In the genomic region with DNA sequence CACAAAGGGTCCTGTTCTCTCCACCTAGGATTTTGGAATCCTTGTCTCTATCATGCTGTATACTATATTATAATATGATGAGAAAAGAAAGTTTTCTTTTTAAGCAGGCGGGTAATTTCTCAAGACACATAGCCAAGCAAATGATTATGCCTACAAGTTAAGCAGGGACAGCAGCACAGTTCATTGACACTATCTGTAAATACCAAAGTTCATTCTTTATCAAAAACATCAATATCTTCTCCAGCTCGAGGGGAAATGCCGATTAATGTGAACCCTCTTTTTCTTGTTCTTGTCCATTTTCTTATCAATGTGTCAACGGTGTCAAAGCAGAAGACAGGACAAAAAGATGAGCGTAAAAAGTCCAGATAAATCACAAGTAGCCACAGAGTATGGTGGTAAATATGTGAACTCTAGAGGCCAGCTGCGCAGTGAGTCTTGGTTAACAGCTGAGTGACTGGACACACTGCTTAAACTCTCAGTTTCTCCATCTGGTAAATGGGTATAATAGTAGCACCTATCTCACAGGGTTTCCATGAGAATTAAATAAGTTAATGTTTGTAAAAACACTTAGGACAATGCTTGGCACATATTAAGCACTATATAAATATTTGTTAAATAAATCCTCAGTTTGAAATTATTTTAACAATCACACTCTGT, we compare ENCODE assay signal across 16 cellular contexts. TPM values are rescaled to one million over a fixed set of nuclear protein-coding genes. Genes with fewer than 3 reads are reported as not detected.
DNase-seq lines count a peak whose midpoint lies in the region; ATAC-seq and TF ChIP-seq lines count a peak whose summit lies in the region.
"Had no signal": no experiment of that assay in that cellular context is flagged by ENCODE, and none has a peak within 500 bp of the region (broad histone marks: within the 10 kb centered on the region; RNA-seq: fewer than 3 reads in every experiment).

No MANE protein-coding gene starts in this region.

- H3K9me3 ChIP-seq in CD4-positive, alpha-beta memory T cell (ENCODE audit: control insufficient read depth in 1 of 2, low read length in 2 of 2) = no peaks in the 10 kb centered on the region
- H3K9me3 ChIP-seq in tibial artery = no peaks in the 10 kb centered on the region
- H3K9me3 ChIP-seq: heart left ventricle, prostate gland, tibial nerve had no signal

- no peaks in the 10 kb centered on the region for H3K27me3 ChIP-seq in CD4-positive, alpha-beta memory T cell (ENCODE audit: insufficient read depth, low read length)
- H3K27me3 ChIP-seq in tibial artery = no peaks in the 10 kb centered on the region
- H3K27me3 ChIP-seq: heart left ventricle, tibial nerve had no signal

- CTCF ChIA-PET in CD4-positive, alpha-beta memory T cell (lab: Charles Lee; ENCODE audit: partially characterized antibody) = no interaction called here

- peaks cover 0 to 1% of the 10 kb centered on the region in 2 donors for H3K27me3 Mint-ChIP-seq in CD4-positive, alpha-beta memory T cell
- no peaks in the 10 kb centered on the region for H3K27me3 Mint-ChIP-seq in activated naive CD8-positive, alpha-beta T cell treated with anti-CD3 and anti-CD28 coated beads, Interleukin-2, amount 10 ng/mL, durations not matched to agents 7 days and 5 days

- peaks cover 28 to 57% (median 43%) of the 10 kb centered on the region in 4 donors for H3K4me1 Mint-ChIP-seq in CD4-positive, alpha-beta memory T cell
- H3K4me1 Mint-ChIP-seq in activated naive CD8-positive, alpha-beta T cell treated with anti-CD3 and anti-CD28 coated beads, Interleukin-2, amount 10 ng/mL, durations not matched to agents 7 days and 5 days = peaks cover 40% of the 10 kb centered on the region

- peak overlapping the region; percentile 40 for H3K27ac ChIP-seq in CD4-positive, alpha-beta memory T cell (ENCODE audit: low read depth, low read length)
- H3K27ac ChIP-seq in tibial artery = no peak overlapping the region
- H3K27ac ChIP-seq: heart left ventricle, HL-60, prostate gland, tibial nerve had no signal

- peak; percentile 28 for ATAC-seq in GM18520 (IDR thresholded peaks at IDR 0.05; ENCODE audit: unreplicated experiment)
- ATAC-seq in HG03095 (IDR thresholded peaks at IDR 0.05; ENCODE audit: unreplicated experiment) = peak; percentile 51
- ATAC-seq in activated naive CD8-positive, alpha-beta T cell treated with anti-CD3 and anti-CD28 coated beads, Interleukin-2, amount 10 ng/mL, durations not matched to agents 7 days and 5 days (ENCODE audit: low read depth) = no peak
- ATAC-seq: heart left ventricle had no signal

- DNase-seq in CD4-positive, alpha-beta memory T cell = no peak
- DNase-seq in activated naive CD8-positive, alpha-beta T cell treated with anti-CD3 and anti-CD28 coated beads, Interleukin-2, amount 10 ng/mL, durations not matched to agents 7 days and 5 days = no peak
- DNase-seq in mesenteric fat pad (ENCODE audit: low spot score) (no peak), GM03348 (ENCODE audit: low spot score) (no peak), tibial artery (no peak), foreskin fibroblast (no peak)
- DNase-seq: heart left ventricle, NCI-H2171, T1000 had no signal

- peak overlapping the region in 7 of 8 donors; percentile 3 to 85 (median 57) for H3K4me3 Mint-ChIP-seq in CD4-positive, alpha-beta memory T cell
- peak overlapping the region; percentile 50 for H3K4me3 Mint-ChIP-seq in activated naive CD8-positive, alpha-beta T cell treated with anti-CD3 and anti-CD28 coated beads, Interleukin-2, amount 10 ng/mL, durations not matched to agents 7 days and 5 days

- H3K9me3 Mint-ChIP-seq in CD4-positive, alpha-beta memory T cell = no peaks in the 10 kb centered on the region
- H3K9me3 Mint-ChIP-seq in activated naive CD8-positive, alpha-beta T cell treated with anti-CD3 and anti-CD28 coated beads, Interleukin-2, amount 10 ng/mL, durations not matched to agents 7 days and 5 days = peaks cover 8% of the 10 kb centered on the region

- TF ChIP-seq CTCF in tibial artery (IDR thresholded peaks at IDR 0.05) = no peak
- TF ChIP-seq CTCF in foreskin fibroblast (IDR thresholded peaks at IDR 0.05; ENCODE audit: low read depth, low read length) = no peak

- no peaks in the 10 kb centered on the region for H3K36me3 ChIP-seq in CD4-positive, alpha-beta memory T cell (ENCODE audit: insufficient read depth, low read length)
- H3K36me3 ChIP-seq in tibial artery = no peaks in the 10 kb centered on the region
- H3K36me3 ChIP-seq: heart left ventricle, prostate gland, tibial nerve had no signal

- peaks cover 0 to 4% of the 10 kb centered on the region in 2 donors for H3K36me3 Mint-ChIP-seq in CD4-positive, alpha-beta memory T cell
- peaks cover 28% of the 10 kb centered on the region for H3K36me3 Mint-ChIP-seq in activated naive CD8-positive, alpha-beta T cell treated with anti-CD3 and anti-CD28 coated beads, Interleukin-2, amount 10 ng/mL, durations not matched to agents 7 days and 5 days

- no peak overlapping the region for H3K4me3 ChIP-seq in CD4-positive, alpha-beta memory T cell (ENCODE audit: low read length in 2 of 2)
- H3K4me3 ChIP-seq in tibial artery (no peak overlapping the region), foreskin fibroblast (ENCODE audit: low read depth in 1 of 2, low read length in 2 of 2) (no peak overlapping the region)
- H3K4me3 ChIP-seq: heart left ventricle, prostate gland, tibial nerve had no signal

- POLR2A ChIA-PET in CD4-positive, alpha-beta memory T cell (lab: Charles Lee; ENCODE audit: partially characterized antibody) = interaction anchor here (0.7 to 1.0 kb wide), 2 partner anchors 29 to 288 kb away, joined by 3 read pairs; partner anchors contain the start of gene CTBS
- POLR2A ChIA-PET in activated naive CD8-positive, alpha-beta T cell treated with anti-CD3 and anti-CD28 coated beads, Interleukin-2, amount 10 ng/mL, durations not matched to agents 7 days and 5 days (lab: Charles Lee) = interaction anchor here (0.7 kb wide), 1 partner anchor 24 kb away, joined by 4 read pairs; no protein-coding TSS in a partner anchor

- H3K27ac Mint-ChIP-seq in CD4-positive, alpha-beta memory T cell = peak overlapping the region in 5 of 7 donors; percentile 14 to 94 (median 89)
- peak overlapping the region; percentile 75 for H3K27ac Mint-ChIP-seq in activated naive CD8-positive, alpha-beta T cell treated with anti-CD3 and anti-CD28 coated beads, Interleukin-2, amount 10 ng/mL, durations not matched to agents 7 days and 5 days

- intact Hi-C loops in CD4-positive, alpha-beta memory T cell (cut with micrococcal nuclease) = loop anchor here (1.0 to 5.0 kb wide), 2 partner anchors 8 to 80 kb away; no protein-coding TSS in a partner anchor
- intact Hi-C loops in tibial artery (cut with DNase I; ENCODE audit: low total_unique reads) = no loop called here

- peaks cover 33% of the 10 kb centered on the region for H3K4me1 ChIP-seq in CD4-positive, alpha-beta memory T cell (ENCODE audit: insufficient read depth, low read length)
- H3K4me1 ChIP-seq in tibial artery = no peaks in the 10 kb centered on the region
- H3K4me1 ChIP-seq: prostate gland, tibial nerve had no signal

RNA-seq across cellular contexts. Expression of gene LPAR3, which starts 30.9 kb away (rescaled TPM):
- 1 to 10 TPM; 3.7 to 4.1 TPM for total RNA-seq in CD4-positive, alpha-beta memory T cell
- polyA plus RNA-seq in CD4-positive, alpha-beta memory T cell = 1 to 10 TPM; 2.4 to 2.5 TPM
- 1 to 10 TPM; 3.2 to 4.2 TPM for total RNA-seq in activated naive CD8-positive, alpha-beta T cell treated with anti-CD3 and anti-CD28 coated beads, Interleukin-2, amount 10 ng/mL, durations not matched to agents 7 days and 5 days
- not detected for total RNA-seq in mesenteric fat pad
- total RNA-seq: lung microvascular endothelial cell had no signal
- polyA plus RNA-seq: neural cell had no signal
